In genomic region chr13:74287672-74288169, GRCh38 we compare ENCODE assay signal across 8 cellular contexts.
DNase-seq lines count a peak whose midpoint lies in the region; ATAC-seq and TF ChIP-seq lines count a peak whose summit lies in the region.

No MANE protein-coding gene starts in this region.

- H3K36me3 Mint-ChIP-seq in endothelial cell (ENCODE audit: low read depth, unreplicated experiment): no peaks in the 10 kb centered on the region

- TF ChIP-seq POLR2A in erythroblast (IDR thresholded peaks at IDR 0.05; ENCODE audit: low read length): no peak

- peak overlapping the region; percentile 92 for H3K27ac Mint-ChIP-seq in endothelial cell (ENCODE audit: unreplicated experiment)

- H3K36me3 ChIP-seq in GM06990 (ENCODE audit: control insufficient read depth, insufficient read depth, low read length) (no peaks in the 10 kb centered on the region), mucosa of rectum (ENCODE audit: control insufficient read depth in 2 of 2, insufficient read depth in 2 of 2, low read length in 2 of 2) (no peaks in the 10 kb centered on the region)

- H3K4me1 Mint-ChIP-seq in endothelial cell (ENCODE audit: unreplicated experiment): peaks cover 14% of the 10 kb centered on the region

- no peak overlapping the region for H3K4me3 Mint-ChIP-seq in endothelial cell (ENCODE audit: unreplicated experiment)

- ATAC-seq in HG02981 (IDR thresholded peaks at IDR 0.05; ENCODE audit: unreplicated experiment): peak; percentile 60

- H3K9ac ChIP-seq in mucosa of rectum (ENCODE audit: low read depth in 1 of 2, low read length in 2 of 2): no peak overlapping the region

- H3K4me3 ChIP-seq in GM06990 (replicated peaks; ENCODE audit: low read depth, low read length) (no peak overlapping the region), mucosa of rectum (ENCODE audit: low read length in 2 of 2) (peak overlapping the region; percentile 52 to 66)

- H3K9me3 Mint-ChIP-seq in endothelial cell (ENCODE audit: unreplicated experiment): no peaks in the 10 kb centered on the region

- H3K9me3 ChIP-seq in mucosa of rectum (ENCODE audit: control insufficient read depth in 2 of 2, low read length in 2 of 2): no peaks in the 10 kb centered on the region

- H3K4me1 ChIP-seq in mucosa of rectum (ENCODE audit: control insufficient read depth in 2 of 2, insufficient read depth in 2 of 2, low read length in 2 of 2): peaks cover 17 to 20% of the 10 kb centered on the region in 2 donors

- TF ChIP-seq CTCF in GM06990 (IDR thresholded peaks at IDR 0.05; ENCODE audit: insufficient read depth, low read length, poor library complexity, severe bottlenecking) (no peak), endothelial cell (IDR thresholded peaks at IDR 0.05; ENCODE audit: unreplicated experiment) (no peak)

- peak overlapping the region in 1 of 2 donors; percentile 19 for H3K27ac ChIP-seq in mucosa of rectum (ENCODE audit: low read depth in 2 of 2, low read length in 2 of 2)

- DNase-seq in GM06990 (ENCODE audit: extremely low read depth, insufficient read length) (peak; percentile 15), NCI-H69 (lab: John Stamatoyannopoulos, UW) (peak; percentile 94), endothelial cell (ENCODE audit: low spot score) (peak; percentile 53), erythroblast (lab: John Stamatoyannopoulos, UW) (no peak)
- DNase-seq in activated CD8-positive, alpha-beta memory T cell treated with anti-CD3 and anti-CD28 coated beads, Interleukin-2, amount 50 U/mL, for 24 hours (ENCODE audit: extremely low read depth): peak; percentile 50
- DNase-seq in stimulated activated CD8-positive, alpha-beta memory T cell treated with anti-CD3 and anti-CD28 coated beads, Interleukin-4, amount 100 ng/mL, for 24 hours (ENCODE audit: low read depth): peak; percentile 62

- H3K27me3 ChIP-seq in GM06990 (replicated peaks; ENCODE audit: control insufficient read depth, insufficient read depth, low read length) (no peaks in the 10 kb centered on the region), mucosa of rectum (ENCODE audit: control insufficient read depth in 2 of 2, insufficient read depth in 2 of 2, low read length in 2 of 2) (no peaks in the 10 kb centered on the region)

- H3K27me3 Mint-ChIP-seq in endothelial cell (ENCODE audit: unreplicated experiment): peaks cover 5% of the 10 kb centered on the region

Comparison
In these comparisons a context has a peak if more than half of its experiments do, and no peak if none do; other contexts are left out.
1. DNase-seq: peak in GM06990 (single experiment), NCI-H69 (single experiment), activated CD8-positive, alpha-beta memory T cell treated with anti-CD3 and anti-CD28 coated beads, Interleukin-2, amount 50 U/mL, for 24 hours (single experiment), endothelial cell (single experiment) and stimulated activated CD8-positive, alpha-beta memory T cell treated with anti-CD3 and anti-CD28 coated beads, Interleukin-4, amount 100 ng/mL, for 24 hours (single experiment); none in erythroblast (0 of 2).